In the genomic region with DNA sequence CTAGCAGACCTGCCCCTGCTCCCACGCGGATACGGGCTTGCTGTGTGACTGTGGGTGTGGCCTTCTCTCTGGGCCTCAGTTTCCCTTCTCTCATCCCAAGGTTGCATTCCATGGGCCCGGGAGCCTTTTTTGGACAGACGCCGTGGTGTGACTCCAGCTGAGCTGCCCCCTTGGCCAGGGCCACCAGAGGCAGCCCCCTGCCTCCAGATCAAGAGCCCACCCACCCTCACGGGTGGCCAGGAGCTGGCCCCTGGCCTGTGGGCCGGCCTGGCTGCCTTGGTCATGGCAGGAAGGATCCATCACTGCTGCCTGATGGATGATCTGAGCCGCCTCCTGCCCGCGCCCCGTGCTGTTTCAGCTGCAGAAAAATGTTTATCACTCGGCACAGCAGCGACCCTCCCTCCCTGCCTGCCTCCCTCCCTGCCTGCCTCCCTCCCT, we compare ENCODE assay signal across 25 cellular contexts. TPM values are rescaled to one million over a fixed set of nuclear protein-coding genes. Genes with fewer than 3 reads are reported as not detected.
"Had no signal": no experiment of that assay in that cellular context is flagged by ENCODE, and none has a peak within 500 bp of the region (broad histone marks: within the 10 kb centered on the region; RNA-seq: fewer than 3 reads in every experiment).

No MANE protein-coding gene starts in this region.

- H3K4me3 ChIP-seq: SK-N-MC had no signal

- H3K4me1 Mint-ChIP-seq: activated CD4-positive, alpha-beta memory T cell treated with anti-CD3 and anti-CD28 coated beads, Interleukin-2, amount 10 ng/mL, durations not matched to agents 7 days and 5 days; activated T-helper 17 cell treated with anti-CD3 and anti-CD28 coated beads, Interleukin-2, amount 50 U/mL, for 72 hours; T-cell had no signal

- H3K27me3 Mint-ChIP-seq: activated CD4-positive, alpha-beta memory T cell treated with anti-CD3 and anti-CD28 coated beads, Interleukin-2, amount 10 ng/mL, durations not matched to agents 7 days and 5 days; activated naive CD8-positive, alpha-beta T cell had no signal

- ATAC-seq: activated T-helper 17 cell treated with anti-CD3 and anti-CD28 coated beads, Interleukin-2, amount 50 U/mL, for 72 hours; Right ventricle myocardium inferior; T-cell had no signal

- H3K9me3 Mint-ChIP-seq: activated CD4-positive, alpha-beta memory T cell treated with anti-CD3 and anti-CD28 coated beads, Interleukin-2, amount 10 ng/mL, durations not matched to agents 7 days and 5 days had no signal

- H3K4me3 Mint-ChIP-seq: activated CD4-positive, alpha-beta memory T cell treated with anti-CD3 and anti-CD28 coated beads, Interleukin-2, amount 10 ng/mL, durations not matched to agents 7 days and 5 days; activated naive CD4-positive, alpha-beta T cell treated with anti-CD3 and anti-CD28 coated beads for 36 hours; activated naive CD8-positive, alpha-beta T cell; activated T-helper 17 cell treated with anti-CD3 and anti-CD28 coated beads, Interleukin-2, amount 50 U/mL, for 72 hours; T-cell had no signal

- DNase-seq: activated CD4-positive, alpha-beta memory T cell treated with anti-CD3 and anti-CD28 coated beads, Interleukin-2, amount 10 ng/mL, durations not matched to agents 7 days and 5 days; activated CD4-positive, alpha-beta T cell treated with anti-CD3 and anti-CD28 coated beads, Interleukin-2, amount 50 U/mL, for 1 hour; activated CD4-positive, CD25-positive, alpha-beta regulatory T cell; activated gamma-delta T cell; activated naive CD4-positive, alpha-beta T cell treated with anti-CD3 and anti-CD28 coated beads for 36 hours; activated T-cell treated with anti-CD3 and anti-CD28 coated beads for 4 hours; activated T-cell treated with anti-CD3 and anti-CD28 coated beads, Interleukin-2, amount 50 U/mL, for 48 hours; Kasumi-1; NCI-H1105 treated with DMSO at 0.1 percent for 48 hours; NCI-H1436 treated with DMSO at 0.1 percent for 48 hours; NCI-H187; NCI-H2081; NCI-H510A treated with DMSO at 0.1 percent for 48 hours; NCI-H69; NK-92 treated with Interleukin-12 subunit alpha and Interleukin-12 subunit beta, amount 100 ng/mL, for 24 hours; OCI-M1; RPMI8226; T-cell; T-helper 2 cell; T1000 had no signal

- H3K36me3 Mint-ChIP-seq: activated naive CD8-positive, alpha-beta T cell; T-cell had no signal

- H3K27ac Mint-ChIP-seq: activated CD4-positive, alpha-beta memory T cell treated with anti-CD3 and anti-CD28 coated beads, Interleukin-2, amount 10 ng/mL, durations not matched to agents 7 days and 5 days; activated naive CD4-positive, alpha-beta T cell treated with anti-CD3 and anti-CD28 coated beads for 36 hours; activated naive CD8-positive, alpha-beta T cell; activated T-helper 17 cell treated with anti-CD3 and anti-CD28 coated beads, Interleukin-2, amount 50 U/mL, for 72 hours; T-cell had no signal

- H3K27ac ChIP-seq: SK-N-MC, VCaP had no signal

RNA-seq across cellular contexts. Expression of a gene that starts 27.8 kb away (rescaled TPM):
- total RNA-seq: activated naive CD4-positive, alpha-beta T cell treated with anti-CD3 and anti-CD28 coated beads for 36 hours had no signal
